Comparison of ENCODE assay signal across 7 cellular contexts in genomic region chr9:90964101-90965020, GRCh38.
DNase-seq lines count a peak whose midpoint lies in the region; ATAC-seq and TF ChIP-seq lines count a peak whose summit lies in the region.

No MANE protein-coding gene starts in this region.

- TF ChIP-seq CTCF in GM12875 (IDR thresholded peaks at IDR 0.05; ENCODE audit: borderline replicate concordance, insufficient read depth, low read depth, low read length) (peak; percentile 17; the same call in 1 of the 2 replicates), fibroblast of lung (conservative IDR thresholded peaks at IDR 0.05 in 1 of 2, IDR thresholded peaks at IDR 0.05 in 1 of 2; ENCODE audit: low read depth in 1 of 2, low read length in 2 of 2) (no peak)

- H3K9me3 ChIP-seq in fibroblast of lung (ENCODE audit: control insufficient read depth, insufficient read depth, low read depth, low read length), result no peaks in the 10 kb centered on the region

- no peak overlapping the region for H3K9ac ChIP-seq in fibroblast of lung (ENCODE audit: insufficient read depth, low read length)

- H3K27me3 ChIP-seq in fibroblast of lung (ENCODE audit: control insufficient read depth, insufficient read depth, low read length), result no peaks in the 10 kb centered on the region

- H3K4me3 ChIP-seq in GM12875 (ENCODE audit: low read depth, low read length) (no peak overlapping the region), fibroblast of lung (replicated peaks in 1 of 4; ENCODE audit: control extremely low read depth in 1 of 4, insufficient read depth in 1 of 4, low read depth in 3 of 4, low read length in 4 of 4) (no peak overlapping the region), skin epidermis (peak overlapping the region in 1 of 7 experiments; percentile 27)

- ATAC-seq in HG03378 (IDR thresholded peaks at IDR 0.05; ENCODE audit: unreplicated experiment) (no peak), HG02970 (IDR thresholded peaks at IDR 0.05; ENCODE audit: low FRiP score, unreplicated experiment) (no peak), HG02938 (IDR thresholded peaks at IDR 0.05; ENCODE audit: unreplicated experiment) (no peak)

- no peak overlapping the region for H3K27ac ChIP-seq in fibroblast of lung (ENCODE audit: insufficient read depth, low read length)
- H3K27ac ChIP-seq in skin epidermis, result peak overlapping the region in 15 of 21 experiments; percentile 13 to 76 (median 66)

- no peaks in the 10 kb centered on the region for H3K79me2 ChIP-seq in fibroblast of lung (ENCODE audit: control insufficient read depth, insufficient read depth, low read length)

- H3K4me1 ChIP-seq in fibroblast of lung (ENCODE audit: control insufficient read depth, extremely low read depth, insufficient read depth, low read length), result no peaks in the 10 kb centered on the region

- H3K36me3 ChIP-seq in fibroblast of lung (ENCODE audit: control insufficient read depth, insufficient read depth, low read length), result no peaks in the 10 kb centered on the region

- no peaks in the 10 kb centered on the region for H4K20me1 ChIP-seq in fibroblast of lung (ENCODE audit: control insufficient read depth, extremely low read depth, insufficient read depth, low read length)

- H2AFZ ChIP-seq in fibroblast of lung (ENCODE audit: low read length), result peak overlapping the region; percentile 14

- peak; percentile 48 for DNase-seq in NCI-H1092 treated with DMSO at 0.1 percent for 48 hours (lab: John Stamatoyannopoulos, UW)
- DNase-seq in fibroblast of lung (ENCODE audit: low read depth in 2 of 2), result no peak

- no peak overlapping the region for H3K4me2 ChIP-seq in fibroblast of lung (ENCODE audit: extremely low read depth, insufficient read depth, low read length)
